33 cellular contexts compared by ENCODE assay signal in genomic region chr7:144568234-144568633, GRCh38.
"Had no signal": no experiment of that assay in that cellular context is flagged by ENCODE, and none has a peak within 500 bp of the region (broad histone marks: within the 10 kb centered on the region; RNA-seq: fewer than 3 reads in every experiment).

No MANE protein-coding gene starts in this region.

- H3K4me3 ChIP-seq: ovary, psoas muscle, skin epidermis, smooth muscle cell, spleen, suprapubic skin, testis, tibial artery, transverse colon, upper lobe of right lung, vagina had no signal

- H3K27me3 ChIP-seq: neutrophil, ovary, spleen, suprapubic skin, testis, tibial artery, transverse colon, upper lobe of right lung, vagina had no signal

- H3K36me3 Mint-ChIP-seq: natural killer cell, type B pancreatic cell had no signal

- H3K4me1 Mint-ChIP-seq: nephron progenitor cell; neural crest cell; stimulated activated memory B cell treated with anti-CD40 and anti-IgM and Interleukin-4, amounts not matched to agents 10 μg/mL and 1 μg/mL and 100 μg/mL, for 72 hours; stimulated activated naive CD8-positive, alpha-beta T cell treated with anti-CD3 and anti-CD28 coated beads, Interleukin-15, amount 100 ng/mL, for 72 hours had no signal

- H3K4me2 ChIP-seq: smooth muscle cell had no signal

- H3K36me3 ChIP-seq: neutrophil, ovary, suprapubic skin, tibial artery, transverse colon, upper lobe of right lung, vagina had no signal

- ATAC-seq: naive thymus-derived CD4-positive, alpha-beta T cell; natural killer cell; psoas muscle; right cardiac atrium; sciatic nerve; stimulated activated memory B cell treated with anti-CD40 and anti-IgM and Interleukin-4, amounts not matched to agents 10 μg/mL and 1 μg/mL and 100 μg/mL, for 72 hours; stimulated activated naive CD8-positive, alpha-beta T cell treated with anti-CD3 and anti-CD28 coated beads, Interleukin-15, amount 100 ng/mL, for 72 hours; stimulated activated naive CD8-positive, alpha-beta T cell treated with anti-CD3 and anti-CD28 coated beads, Interleukin-15, Interleukin-2, amounts not matched to agents 100 U/mL and 50 U/mL, for 24 hours; upper lobe of right lung had no signal

- H3K9ac ChIP-seq: parathyroid adenoma had no signal

- H2AFZ ChIP-seq: parathyroid adenoma had no signal

- H3K9me3 ChIP-seq: neutrophil, ovary, psoas muscle, suprapubic skin, testis, tibial artery, transverse colon, upper lobe of right lung, vagina had no signal

- DNase-seq: naive thymus-derived CD4-positive, alpha-beta T cell; natural killer cell; nephron progenitor cell; nucleus accumbens; ovary; posterior cingulate gyrus; psoas muscle; right cardiac atrium; spleen; stimulated activated CD4-positive, alpha-beta T cell treated with anti-CD3 and anti-CD28 coated beads, Interleukin-12 subunit alpha, Interleukin-12 subunit beta, amount 100 ng/mL, for 4 hours; stimulated activated CD4-positive, alpha-beta T cell treated with anti-CD3 and anti-CD28 coated beads, Interleukin-1b, Interleukin-23, amount 100 ng/mL, for 48 hours; stimulated activated CD4-positive, alpha-beta T cell treated with anti-CD3 and anti-CD28 coated beads, Interleukin-4, amount 100 ng/mL, for 1 hour; stimulated activated CD4-positive, alpha-beta T cell treated with anti-CD3 and anti-CD28 coated beads, Interleukin-4, amount 100 ng/mL, for 4 hours; stimulated activated CD8-positive, alpha-beta memory T cell treated with anti-CD3 and anti-CD28 coated beads, Interleukin-4, amount 100 ng/mL, for 48 hours; stimulated activated naive CD4-positive, alpha-beta T cell; stimulated activated naive CD8-positive, alpha-beta T cell treated with anti-CD3 and anti-CD28 coated beads, Interleukin-15, amount 100 ng/mL, for 72 hours; stimulated activated naive CD8-positive, alpha-beta T cell treated with anti-CD3 and anti-CD28 coated beads, Interleukin-15, Interleukin-2, amounts not matched to agents 100 U/mL and 50 U/mL, for 24 hours; substantia nigra; testis; tibial artery; transverse colon; upper lobe of right lung had no signal

- H3K9me3 Mint-ChIP-seq: nephron progenitor cell had no signal

- H3K79me2 ChIP-seq: parathyroid adenoma had no signal

- H3K27ac Mint-ChIP-seq: naive thymus-derived CD4-positive, alpha-beta T cell; natural killer cell; nephron progenitor cell; progenitor cell of endocrine pancreas; stimulated activated memory B cell treated with anti-CD40 and anti-IgM and Interleukin-4, amounts not matched to agents 10 μg/mL and 1 μg/mL and 100 μg/mL, for 72 hours; type B pancreatic cell had no signal

- H3K4me1 ChIP-seq: parathyroid adenoma, psoas muscle, spleen, suprapubic skin, testis, tibial artery, transverse colon, upper lobe of right lung, vagina had no signal

- H3K27ac ChIP-seq: neutrophil, ovary, parathyroid adenoma, psoas muscle, skin epidermis, spleen, suprapubic skin, testis, tibial artery, transverse colon, upper lobe of right lung, vagina had no signal

- H3K4me3 Mint-ChIP-seq: naive thymus-derived CD4-positive, alpha-beta T cell; natural killer cell; nephron progenitor cell; neural crest cell; stimulated activated memory B cell treated with anti-CD40 and anti-IgM and Interleukin-4, amounts not matched to agents 10 μg/mL and 1 μg/mL and 100 μg/mL, for 72 hours; stimulated activated naive CD8-positive, alpha-beta T cell treated with anti-CD3 and anti-CD28 coated beads, Interleukin-15, amount 100 ng/mL, for 72 hours; type B pancreatic cell had no signal

- H3K27me3 Mint-ChIP-seq: naive thymus-derived CD4-positive, alpha-beta T cell; progenitor cell of endocrine pancreas; stimulated activated memory B cell treated with anti-CD40 and anti-IgM and Interleukin-4, amounts not matched to agents 10 μg/mL and 1 μg/mL and 100 μg/mL, for 72 hours; stimulated activated naive CD8-positive, alpha-beta T cell treated with anti-CD3 and anti-CD28 coated beads, Interleukin-15, amount 100 ng/mL, for 72 hours; type B pancreatic cell had no signal
